Comparison of ENCODE assay signal across 7 cellular contexts in the genomic region with DNA sequence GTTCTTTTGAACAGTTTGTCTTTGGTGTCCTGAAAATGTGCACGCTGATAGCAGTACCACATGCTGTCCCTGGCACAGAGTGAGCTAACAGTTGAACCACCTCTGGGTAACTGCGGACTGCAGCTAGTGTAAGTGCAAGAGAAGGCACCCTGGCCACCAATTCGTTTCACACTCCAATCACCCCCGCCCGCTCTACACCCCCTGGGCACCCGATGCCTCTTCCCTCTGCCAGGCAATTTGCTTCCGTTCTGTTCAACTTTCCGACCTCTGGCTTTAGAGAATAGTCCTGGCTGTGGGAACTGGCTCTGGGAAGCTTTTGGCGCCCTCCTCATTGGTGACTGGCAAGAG. TPM values are rescaled to one million over a fixed set of nuclear protein-coding genes. Genes with fewer than 3 reads are reported as not detected.
DNase-seq lines count a peak whose midpoint lies in the region; ATAC-seq, FAIRE-seq and TF ChIP-seq lines count a peak whose summit lies in the region.

No MANE protein-coding gene starts in this region.

- TF ChIP-seq POLR2A in H1 (IDR thresholded peaks at IDR 0.05; ENCODE audit: control extremely low read depth in 1 of 2, low read depth in 2 of 2, low read length in 2 of 2), result no peak

- no peak overlapping the region for H2BK15ac ChIP-seq in H1 (ENCODE audit: low read length)

- peak overlapping the region; percentile 87 for H3K4me3 Mint-ChIP-seq in neural crest cell

- TF ChIP-seq CTCF in WI38 (IDR thresholded peaks at IDR 0.05; ENCODE audit: low read depth, low read length) (no peak), H1 (IDR thresholded peaks at IDR 0.05; ENCODE audit: control extremely low read depth in 1 of 3, insufficient read depth in 1 of 3, low read depth in 1 of 3, low read length in 3 of 3) (no peak), neural crest cell (conservative IDR thresholded peaks at IDR 0.05) (no peak)

- no peak overlapping the region for H2BK12ac ChIP-seq in H1 (ENCODE audit: low read depth, low read length)

- no peak overlapping the region for H2AFZ ChIP-seq in H1 (ENCODE audit: low read length)

- H4K91ac ChIP-seq in H1 (replicated peaks; ENCODE audit: insufficient read length, low read length), result no peak overlapping the region

- H3K27ac ChIP-seq in H1 (ENCODE audit: low read depth, low read length), result no peak overlapping the region

- H3K56ac ChIP-seq in H1 (replicated peaks; ENCODE audit: insufficient read length, low read depth, low read length), result no peak overlapping the region

- in situ Hi-C loops in ACHN (cut with HindIII; ENCODE audit: low pct_ligation_motif_present, low pct_unique_long_range_greater_than_20kb, low sequenced_read_pairs), result no loop called here

- H3K4me1 ChIP-seq in H1 (replicated peaks in 1 of 4; ENCODE audit: control insufficient read depth in 3 of 4, insufficient read depth in 4 of 4, low read length in 3 of 4), result peaks cover 0 to 5% (median 2%) of the 10 kb centered on the region in 4 experiments; a peak in 2 of 7 replicates

- ATAC-seq in GM18909 (IDR thresholded peaks at IDR 0.05; ENCODE audit: poor library complexity, unreplicated experiment) (peak; percentile 32), HG03060 (IDR thresholded peaks at IDR 0.05; ENCODE audit: low read depth, unreplicated experiment) (peak; percentile 15)

- no peak overlapping the region for H3K23ac ChIP-seq in H1 (ENCODE audit: insufficient read length)

- peaks cover 30 to 40% (median 37%) of the 10 kb centered on the region in 4 experiments for H3K27me3 ChIP-seq in H1 (replicated peaks in 1 of 4; ENCODE audit: control insufficient read depth in 3 of 4, extremely low read depth in 1 of 4, insufficient read depth in 3 of 4, low read length in 3 of 4)

- CTCF ChIA-PET in H1 (lab: Charles Lee; ENCODE audit: partially characterized antibody), result interaction anchor here (1.1 to 2.9 kb wide), 3 partner anchors 25 to 618 kb away, joined by 4 to 9 read pairs (median 7); no protein-coding TSS in a partner anchor

- no peak for DNase-seq in H1 (ENCODE audit: low read depth in 1 of 2, low spot score in 2 of 2)
- DNase-seq in neural crest cell (ENCODE audit: low read depth, low spot score), result no peak
- no peak for DNase-seq in NCI-H524 (lab: John Stamatoyannopoulos, UW)
- DNase-seq in ACHN, result no peak

- H4K5ac ChIP-seq in H1 (ENCODE audit: insufficient read length, low read depth, low read length), result no peak overlapping the region

- TF ChIP-seq EP300 in H1 (IDR thresholded peaks at IDR 0.05; ENCODE audit: borderline replicate concordance in 1 of 2, low read depth in 2 of 2, low read length in 2 of 2), result no peak

- H3K36me3 ChIP-seq in H1 (ENCODE audit: control insufficient read depth in 2 of 4, insufficient read depth in 4 of 4, low read length in 3 of 4), result no peaks in the 10 kb centered on the region; a peak in 1 of 8 replicates

- POLR2A ChIA-PET in H1 (lab: Charles Lee; ENCODE audit: partially characterized antibody), result interaction anchor here (0.6 kb wide), 1 partner anchor 557 kb away, joined by 5 read pairs; no protein-coding TSS in a partner anchor

- no peak for TF ChIP-seq RAD21 in H1 (IDR thresholded peaks at IDR 0.05 in 1 of 2, conservative IDR thresholded peaks at IDR 0.05 in 1 of 2; ENCODE audit: low read depth in 2 of 2, low read length in 2 of 2)

- H3K27me3 Mint-ChIP-seq in neural crest cell (ENCODE audit: low read depth), result peaks cover 66% of the 10 kb centered on the region

- peaks cover 12% of the 10 kb centered on the region for H3K4me1 Mint-ChIP-seq in neural crest cell

- no peak overlapping the region for H2AK5ac ChIP-seq in H1 (ENCODE audit: low read depth, low read length)

- peaks cover 9% of the 10 kb centered on the region; the same call in 1 of the 2 replicates for H3K23me2 ChIP-seq in H1 (ENCODE audit: low read depth, low read length)

- no peak overlapping the region for H4K8ac ChIP-seq in H1 (ENCODE audit: extremely low read depth, insufficient read depth, low read length)

- H2BK20ac ChIP-seq in H1 (ENCODE audit: low read length), result no peak overlapping the region

- no peaks in the 10 kb centered on the region for H3K79me2 ChIP-seq in H1 (ENCODE audit: control insufficient read depth in 1 of 2, insufficient read depth in 2 of 2, low read length in 2 of 2)

- 54% methylated on average over 9 of the region's 9 CpGs; no CpG with 5 or more reads in 1 of the 2 experiments for WGBS in H1 (ENCODE audit: extremely low coverage in 1 of 2, insufficient coverage in 1 of 2, insufficient read length in 1 of 2, insufficient replicate concordance in 2 of 2, low coverage in 1 of 2, low lambda C conversion rate in 2 of 2, missing lambda C conversion rate in 1 of 2), 2 experiments

- no peaks in the 10 kb centered on the region for H3K9me3 ChIP-seq in H1 (ENCODE audit: insufficient read depth in 2 of 2, low read depth in 1 of 2, low read length in 1 of 2)

- H3K4ac ChIP-seq in H1 (replicated peaks; ENCODE audit: insufficient read length, low read depth, low read length), result no peak overlapping the region

- H3K79me1 ChIP-seq in H1 (ENCODE audit: low read depth, low read length), result no peaks in the 10 kb centered on the region

- H3K4me3 ChIP-seq in WI38 (ENCODE audit: low read depth, low read length) (peak overlapping the region; percentile 75), H1 (ENCODE audit: extremely low read depth in 1 of 4, insufficient read depth in 2 of 4, low read depth in 3 of 4, low read length in 4 of 4) (no peak overlapping the region; a peak in 1 of 8 replicates)

- H3K18ac ChIP-seq in H1 (ENCODE audit: extremely low read depth, low read length), result no peak overlapping the region

- no peak overlapping the region for H2BK5ac ChIP-seq in H1 (ENCODE audit: low read depth, low read length)

- H3K27ac Mint-ChIP-seq in neural crest cell (ENCODE audit: unreplicated experiment), result no peak overlapping the region

- FAIRE-seq in H1 (lab: Jason Lieb, UNC), result no peak

- peak overlapping the region; percentile 74 to 90; a peak in 2 of 4 replicates for H3K4me2 ChIP-seq in H1 (ENCODE audit: insufficient read depth in 1 of 2, low read depth in 2 of 2, low read length in 2 of 2)

- H3K36me3 Mint-ChIP-seq in neural crest cell (ENCODE audit: low read depth), result no peaks in the 10 kb centered on the region

- no peaks in the 10 kb centered on the region for H3K9me3 Mint-ChIP-seq in neural crest cell

- no peak overlapping the region for H3K9ac ChIP-seq in H1 (replicated peaks in 1 of 4; ENCODE audit: extremely low read depth in 1 of 4, low read depth in 3 of 4, low read length in 3 of 4)

- H3K14ac ChIP-seq in H1 (ENCODE audit: insufficient read length), result no peak overlapping the region

- H4K20me1 ChIP-seq in H1 (replicated peaks in 1 of 2; ENCODE audit: control insufficient read depth in 1 of 2, insufficient read depth in 2 of 2, low read length in 2 of 2), result no peaks in the 10 kb centered on the region

- H2BK120ac ChIP-seq in H1 (replicated peaks; ENCODE audit: low read depth, low read length), result no peak overlapping the region

TF ChIP-seq in H1, 55 proteins besides CTCF, POLR2A, EP300 and RAD21:
- TF ChIP-seq ZNF274 (IDR thresholded peaks at IDR 0.05; ENCODE audit: borderline replicate concordance, extremely low read depth, low read length), result no peak
- no peak for TF ChIP-seq POLR2AphosphoS5 (IDR thresholded peaks at IDR 0.05; ENCODE audit: low read depth, low read length)
- TF ChIP-seq GABPA (IDR thresholded peaks at IDR 0.05; ENCODE audit: borderline replicate concordance, insufficient read depth, low read length), result no peak
- TF ChIP-seq, protein P1, sequence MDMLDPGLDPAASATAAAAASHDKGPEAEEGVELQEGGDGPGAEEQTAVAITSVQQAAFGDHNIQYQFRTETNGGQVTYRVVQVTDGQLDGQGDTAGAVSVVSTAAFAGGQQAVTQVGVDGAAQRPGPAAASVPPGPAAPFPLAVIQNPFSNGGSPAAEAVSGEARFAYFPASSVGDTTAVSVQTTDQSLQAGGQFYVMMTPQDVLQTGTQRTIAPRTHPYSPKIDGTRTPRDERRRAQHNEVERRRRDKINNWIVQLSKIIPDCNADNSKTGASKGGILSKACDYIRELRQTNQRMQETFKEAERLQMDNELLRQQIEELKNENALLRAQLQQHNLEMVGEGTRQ (IDR thresholded peaks at IDR 0.05; ENCODE audit: low read length), result no peak
- TF ChIP-seq SIRT6 (IDR thresholded peaks at IDR 0.05; ENCODE audit: low read length), result no peak
- no peak for TF ChIP-seq RFX5 (IDR thresholded peaks at IDR 0.05; ENCODE audit: borderline replicate concordance, low read depth, low read length)
- TF ChIP-seq SIX5 (IDR thresholded peaks at IDR 0.05; ENCODE audit: low read depth, low read length), result no peak
- TF ChIP-seq TCF12 (IDR thresholded peaks at IDR 0.05; ENCODE audit: low read depth, low read length), result no peak
- no peak for TF ChIP-seq YY1 (IDR thresholded peaks at IDR 0.05; ENCODE audit: low read depth, low read length)
- TF ChIP-seq MAFK (IDR thresholded peaks at IDR 0.05; ENCODE audit: low read depth, low read length), result no peak
- no peak for TF ChIP-seq FOSL1 (IDR thresholded peaks at IDR 0.05; ENCODE audit: insufficient read depth, low read depth, low read length)
- TF ChIP-seq, protein P2, sequence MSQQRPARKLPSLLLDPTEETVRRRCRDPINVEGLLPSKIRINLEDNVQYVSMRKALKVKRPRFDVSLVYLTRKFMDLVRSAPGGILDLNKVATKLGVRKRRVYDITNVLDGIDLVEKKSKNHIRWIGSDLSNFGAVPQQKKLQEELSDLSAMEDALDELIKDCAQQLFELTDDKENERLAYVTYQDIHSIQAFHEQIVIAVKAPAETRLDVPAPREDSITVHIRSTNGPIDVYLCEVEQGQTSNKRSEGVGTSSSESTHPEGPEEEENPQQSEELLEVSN (IDR thresholded peaks at IDR 0.05), result no peak
- no peak for TF ChIP-seq BACH1 (IDR thresholded peaks at IDR 0.05; ENCODE audit: low read length)
- TF ChIP-seq ASH2L (IDR thresholded peaks at IDR 0.05; ENCODE audit: low read length), result no peak
- TF ChIP-seq RNF2 (IDR thresholded peaks at IDR 0.05; ENCODE audit: borderline replicate concordance, low read depth, low read length, missing control alignments, poor library complexity, severe bottlenecking), result no peak

RNA-seq across cellular contexts. Expression of a gene that starts 1.4 kb away (rescaled TPM):
- total RNA-seq in H1 (2021; fragmentation: NEBNext Ultra II Directional; extraction: Animal tissue kit (Norgen Biotek cat#: 25700)), result 1.3 and 1.6 TPM in 2 replicates
- 0.24 and 0.33 TPM in 2 replicates for polyA plus RNA-seq in H1 (2011; rRNA removed)
- polyA plus RNA-seq in H1 (2011; cell fraction: cytosol; rRNA removed), result 0.53 TPM
- polyA plus RNA-seq in H1 (2011; cell fraction: nucleus; rRNA removed), result 0.87 TPM
- 0.69 to 1.0 TPM (median 0.74 TPM) in 4 replicates for polyA plus RNA-seq in H1 (2012, experiment 1 of 2)
- polyA plus RNA-seq in H1 (2012, experiment 2 of 2), result not detected
- polyA plus RNA-seq in H1 (2013, experiment 1 of 2), result 0.34 TPM
- 0.61 TPM for polyA plus RNA-seq in H1 (2013, experiment 2 of 2)
- polyA minus RNA-seq in H1 (2011; rRNA and poly(A)+ RNA removed), result 1.4 and 3.5 TPM in 2 replicates
- 0.15 TPM for polyA minus RNA-seq in H1 (2011; cell fraction: cytosol; rRNA and poly(A)+ RNA removed)
- polyA minus RNA-seq in H1 (2011; cell fraction: nucleus; rRNA and poly(A)+ RNA removed), result 2.8 TPM
- 29.7 and 32.4 TPM in 2 replicates for total RNA-seq in neural crest cell

Comparison
In these comparisons a context has a peak if more than half of its experiments do, and no peak if none do; other contexts are left out.
1. RNA of a gene that starts 1.4 kb away (total RNA-seq): 29.7 to 32.4 TPM in neural crest cell; 1.3 to 1.6 TPM in H1; every median in the first group is over 10 times any median in the second.